16 cellular contexts compared by ENCODE assay signal in the genomic region with DNA sequence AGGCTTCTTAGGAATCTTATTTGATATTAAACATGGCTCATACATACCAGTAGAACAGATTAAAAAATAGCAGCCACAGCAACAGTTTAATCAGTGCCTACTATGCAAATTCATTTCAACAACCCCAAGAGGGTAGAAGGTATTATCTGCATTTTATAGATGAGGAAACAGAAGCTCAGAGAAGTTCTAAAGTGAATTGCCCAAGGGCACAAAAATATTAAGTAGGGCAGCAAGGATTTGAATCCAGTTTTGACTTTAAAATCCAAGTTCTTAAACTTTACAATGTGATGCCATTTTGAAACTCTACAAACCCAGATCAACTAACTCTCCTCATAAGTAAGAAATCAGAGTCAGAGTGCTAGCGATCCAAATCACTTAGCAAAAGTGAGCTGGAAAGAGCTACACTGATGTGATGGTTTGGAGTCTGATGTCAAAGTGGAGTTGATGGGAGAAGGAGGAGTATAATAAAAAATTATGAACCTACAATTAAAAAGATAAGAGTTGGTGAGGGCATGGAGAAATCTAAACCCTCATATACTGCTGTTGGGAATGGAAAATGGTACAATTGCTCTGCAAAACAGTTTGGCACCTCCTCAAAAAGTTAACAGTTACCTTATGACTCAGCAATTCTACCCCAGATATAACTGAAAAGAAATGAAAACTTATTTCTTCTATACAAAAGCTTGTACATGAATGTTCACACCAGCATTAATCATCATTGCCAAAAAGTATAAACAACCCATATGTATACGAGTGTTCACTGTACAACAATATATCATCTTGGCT. TPM values are rescaled to one million over a fixed set of nuclear protein-coding genes. Genes with fewer than 3 reads are reported as not detected.
A peak's percentile ranks its signal among the peaks of the same experiment; 100 is the strongest.
DNase-seq lines count a peak whose midpoint lies in the region; TF ChIP-seq lines count a peak whose summit lies in the region.
"Had no signal": no experiment of that assay in that cellular context is flagged by ENCODE, and none has a peak within 500 bp of the region (broad histone marks: within the 10 kb centered on the region; RNA-seq: fewer than 3 reads in every experiment).

No MANE protein-coding gene starts in this region.

- peak overlapping the region; percentile 42 for H3K27ac ChIP-seq in A673 (ENCODE audit: low read depth, low read length, poor library complexity, severe bottlenecking)
- H3K27ac ChIP-seq in mammary epithelial cell (ENCODE audit: insufficient read depth, low read depth, low read length): peak overlapping the region; percentile 44
- H3K27ac ChIP-seq: BLaER1, brain microvascular endothelial cell, WERI-Rb-1 had no signal

- H3K4me1 ChIP-seq in A673 (ENCODE audit: insufficient read depth, low read length, poor library complexity, severe bottlenecking) (peaks cover 29% of the 10 kb centered on the region), mammary epithelial cell (ENCODE audit: insufficient read depth, low read length) (peaks cover 28% of the 10 kb centered on the region)

- intact Hi-C loops in A673 (cut with micrococcal nuclease; ENCODE audit: unreplicated experiment) (no loop called here), mammary epithelial cell (cut with micrococcal nuclease) (no loop called here)

- DNase-seq in A673 (ENCODE audit: low spot score) (no peak), NCI-H226 (peak; percentile 19), mammary epithelial cell (peak; percentile 8), lung microvascular endothelial cell (ENCODE audit: low read depth in 2 of 2) (peak; percentile 29 to 58), NCI-H774 (lab: John Stamatoyannopoulos, UW) (no peak), DMS114 treated with DMSO at 0.1 percent for 48 hours (lab: John Stamatoyannopoulos, UW; ENCODE audit: unreplicated experiment) (no peak), iPS-NIHi11 (ENCODE audit: low spot score) (no peak), occipital lobe (lab: John Stamatoyannopoulos, UW) (no peak)
- DNase-seq: brain microvascular endothelial cell, GDM1, left lung, NCI-H2081, right cardiac atrium, thyroid gland, WERI-Rb-1 had no signal

- peaks cover 5% of the 10 kb centered on the region for H3K36me3 ChIP-seq in A673 (ENCODE audit: insufficient read depth, low read length, poor library complexity, severe bottlenecking)
- peaks cover 2% of the 10 kb centered on the region for H3K36me3 ChIP-seq in mammary epithelial cell (ENCODE audit: insufficient read depth, low read length)
- H3K36me3 ChIP-seq: brain microvascular endothelial cell, thyroid gland had no signal

- no peaks in the 10 kb centered on the region for H4K20me1 ChIP-seq in mammary epithelial cell (ENCODE audit: insufficient read depth, low read length)

- POLR2A ChIA-PET in A673 (lab: Charles Lee; ENCODE audit: low non-redundant PET): no interaction called here

- H3K4me2 ChIP-seq in mammary epithelial cell (ENCODE audit: insufficient read depth, low read depth, low read length): peak overlapping the region; percentile 23
- H3K4me2 ChIP-seq: BLaER1 had no signal

- H3K27me3 ChIP-seq in A673 (replicated peaks; ENCODE audit: insufficient read depth, low read depth, low read length, poor library complexity): no peaks in the 10 kb centered on the region
- H3K27me3 ChIP-seq in mammary epithelial cell (ENCODE audit: insufficient read depth, low read length): no peaks in the 10 kb centered on the region
- H3K27me3 ChIP-seq: BLaER1, brain microvascular endothelial cell, left lung, thyroid gland had no signal

- CTCF ChIA-PET in A673 (lab: Charles Lee): no interaction called here
- CTCF ChIA-PET in mammary epithelial cell (lab: Charles Lee; ENCODE audit: low non-redundant PET): no interaction called here

- H2AFZ ChIP-seq in mammary epithelial cell (ENCODE audit: low read depth, low read length): no peak overlapping the region

- in situ Hi-C loops in mammary epithelial cell (cut with MboI; ENCODE audit: low sequenced_read_pairs in 2 of 2): no loop called here

- dilution Hi-C loops in mammary epithelial cell (cut with HindIII; ENCODE audit: low sequenced_read_pairs): no loop called here

- peaks cover 82% of the 10 kb centered on the region for H3K79me2 ChIP-seq in mammary epithelial cell (ENCODE audit: insufficient read depth, low read length)

- H3K9ac ChIP-seq in mammary epithelial cell (ENCODE audit: insufficient read depth, low read length): no peak overlapping the region
- H3K9ac ChIP-seq: BLaER1 had no signal

- no peaks in the 10 kb centered on the region for H3K9me3 ChIP-seq in A673 (ENCODE audit: low read depth, low read length, poor library complexity, severe bottlenecking)
- no peaks in the 10 kb centered on the region for H3K9me3 ChIP-seq in mammary epithelial cell (replicated peaks; ENCODE audit: insufficient read depth, low read length)
- H3K9me3 ChIP-seq: BLaER1, left lung, thyroid gland had no signal

- 83% methylated on average over 2 of the region's 2 CpGs for WGBS in mammary epithelial cell (ENCODE audit: low coverage, missing lambda C conversion rate)

- TF ChIP-seq CTCF in A673 (conservative IDR thresholded peaks at IDR 0.05; ENCODE audit: low read depth, low read length) (no peak), mammary epithelial cell (conservative IDR thresholded peaks at IDR 0.05 in 1 of 2, IDR thresholded peaks at IDR 0.05 in 1 of 2; ENCODE audit: extremely low read depth in 1 of 2, insufficient read depth in 1 of 2, low read depth in 1 of 2, low read length in 2 of 2) (no peak)

- H3K4me3 ChIP-seq in A673 (ENCODE audit: low read depth, low read length, poor library complexity, severe bottlenecking) (no peak overlapping the region), mammary epithelial cell (replicated peaks in 1 of 3; ENCODE audit: insufficient read depth in 1 of 3, low read depth in 2 of 3, low read length in 3 of 3) (no peak overlapping the region)
- H3K4me3 ChIP-seq: BLaER1, left lung, thyroid gland had no signal

- BruUV-seq in A673 (replicated peaks; lab: Mats Ljungman, UMichigan) (no TSS peak), mammary epithelial cell (replicated peaks; lab: Mats Ljungman, UMichigan) (no TSS peak)

RNA-seq across cellular contexts. Expression of a gene that starts 51.0 kb away (rescaled TPM):
- total RNA-seq in A673 (2021) (31.5 and 32.1 TPM in 2 replicates), mammary epithelial cell (1 to 10 TPM; 2.3 to 2.7 TPM), lung microvascular endothelial cell (131 and 262 TPM in 2 replicates), occipital lobe (14.3 TPM)
- polyA plus RNA-seq in mammary epithelial cell: 0.63 TPM
- polyA minus RNA-seq in mammary epithelial cell: 0.83 TPM

Comparison
In these comparisons a context has a peak if more than half of its experiments do, and no peak if none do; other contexts are left out.
1. DNase-seq: peak in NCI-H226 (single experiment), mammary epithelial cell (single experiment) and lung microvascular endothelial cell (2 of 2); none in A673 (single experiment), NCI-H774 (single experiment), DMS114 treated with DMSO at 0.1 percent for 48 hours (single experiment), iPS-NIHi11 (single experiment) and occipital lobe (single experiment).